ENCODE assay signal across 24 cellular contexts in the genomic region with DNA sequence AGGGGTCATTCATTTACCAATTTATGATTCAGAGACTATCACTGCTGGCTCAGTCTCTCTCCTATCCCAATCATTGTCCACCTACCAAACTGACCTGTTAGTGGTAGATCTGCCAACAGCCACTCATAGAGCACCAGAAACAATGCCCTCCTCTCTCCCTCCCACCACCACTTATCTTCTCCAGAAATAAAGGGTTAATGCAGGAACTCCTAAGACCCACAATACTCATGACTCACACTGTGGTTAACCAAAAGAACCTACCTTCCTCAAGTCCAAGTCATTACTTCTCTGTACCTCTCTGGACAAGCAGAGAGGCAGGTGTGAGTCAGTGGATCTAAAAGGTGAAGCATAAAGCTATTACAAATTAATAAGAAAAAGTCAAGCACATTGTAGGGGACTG. TPM values are rescaled to one million over a fixed set of nuclear protein-coding genes. Genes with fewer than 3 reads are reported as not detected.
DNase-seq lines count a peak whose midpoint lies in the region; ATAC-seq, FAIRE-seq and TF ChIP-seq lines count a peak whose summit lies in the region.
"Had no signal": no experiment of that assay in that cellular context is flagged by ENCODE, and none has a peak within 500 bp of the region (broad histone marks: within the 10 kb centered on the region; RNA-seq: fewer than 3 reads in every experiment).

No MANE protein-coding gene starts in this region.

- no peak overlapping the region for H3K27ac ChIP-seq in breast epithelium
- no peak overlapping the region for H3K27ac ChIP-seq in RWPE1
- no peak overlapping the region for H3K27ac ChIP-seq in foreskin keratinocyte
- H3K27ac ChIP-seq in effector memory CD4-positive, alpha-beta T cell (ENCODE audit: insufficient read depth, low read length, poor library complexity, severe bottlenecking) = no peak overlapping the region
- H3K27ac ChIP-seq: SJCRH30, suprapubic skin had no signal

- H3K27me3 ChIP-seq in breast epithelium = no peaks in the 10 kb centered on the region
- H3K27me3 ChIP-seq in foreskin keratinocyte = peaks cover 4% of the 10 kb centered on the region
- no peaks in the 10 kb centered on the region for H3K27me3 ChIP-seq in effector memory CD4-positive, alpha-beta T cell (replicated peaks; ENCODE audit: control insufficient read depth, insufficient read depth, low read length, poor library complexity, severe bottlenecking)
- H3K27me3 ChIP-seq: SJCRH30 had no signal

- H3K27ac Mint-ChIP-seq in MCF 10A (ENCODE audit: low read depth, unreplicated experiment) = peak overlapping the region; percentile 68
- H3K27ac Mint-ChIP-seq: activated CD4-positive, alpha-beta T cell treated with anti-CD3 and anti-CD28 coated beads, Interleukin-2, amount 10 ng/mL, durations not matched to agents 7 days and 5 days; activated naive CD8-positive, alpha-beta T cell treated with anti-CD3 and anti-CD28 coated beads, Interleukin-2, amount 10 ng/mL, durations not matched to agents 7 days and 5 days; CD4-positive, CD25-positive, alpha-beta regulatory T cell; effector memory CD8-positive, alpha-beta T cell had no signal

- no peak overlapping the region for H3K4me3 Mint-ChIP-seq in MCF 10A (ENCODE audit: unreplicated experiment)
- H3K4me3 Mint-ChIP-seq: activated CD4-positive, alpha-beta T cell treated with anti-CD3 and anti-CD28 coated beads, Interleukin-2, amount 10 ng/mL, durations not matched to agents 7 days and 5 days; activated naive CD8-positive, alpha-beta T cell treated with anti-CD3 and anti-CD28 coated beads, Interleukin-2, amount 10 ng/mL, durations not matched to agents 7 days and 5 days; activated T-cell treated with anti-CD3 and anti-CD28 coated beads, Interleukin-2, amount 50 U/mL, for 4 hours; CD4-positive, CD25-positive, alpha-beta regulatory T cell; central memory CD8-positive, alpha-beta T cell; effector memory CD8-positive, alpha-beta T cell had no signal

- H3K27me3 Mint-ChIP-seq in MCF 10A (ENCODE audit: insufficient read depth, unreplicated experiment) = no peaks in the 10 kb centered on the region

- no peaks in the 10 kb centered on the region for H3K9me3 Mint-ChIP-seq in MCF 10A (ENCODE audit: unreplicated experiment)
- H3K9me3 Mint-ChIP-seq: activated CD4-positive, alpha-beta T cell treated with anti-CD3 and anti-CD28 coated beads, Interleukin-2, amount 10 ng/mL, durations not matched to agents 7 days and 5 days; activated naive CD8-positive, alpha-beta T cell treated with anti-CD3 and anti-CD28 coated beads, Interleukin-2, amount 10 ng/mL, durations not matched to agents 7 days and 5 days; activated T-cell treated with anti-CD3 and anti-CD28 coated beads, Interleukin-2, amount 50 U/mL, for 4 hours; central memory CD8-positive, alpha-beta T cell; effector memory CD8-positive, alpha-beta T cell had no signal

- BruUV-seq in MCF 10A (replicated peaks; lab: Mats Ljungman, UMichigan) = no TSS peak

- intact Hi-C loops in MCF 10A (cut with micrococcal nuclease) = no loop called here
- intact Hi-C loops in breast epithelium (cut with DNase I; ENCODE audit: low total_unique reads) = no loop called here

- peak; percentile 89 for FAIRE-seq in urothelium cell line (lab: Jason Lieb, UNC)
- FAIRE-seq: H1 had no signal

- CTCF ChIA-PET in MCF 10A (lab: Yijun Ruan, JAX) (interaction anchor here (0.6 to 10.8 kb wide), 6 partner anchors 14 to 889 kb away, joined by 3 to 118 read pairs (median 4); no protein-coding TSS in a partner anchor), RWPE1 (lab: Yijun Ruan, JAX) (interaction anchor here (0.9 kb wide), 1 partner anchor 30 kb away, joined by 3 read pairs; no protein-coding TSS in a partner anchor)

- no peak for TF ChIP-seq POLR2A in breast epithelium (IDR thresholded peaks at IDR 0.05)

- TF ChIP-seq CTCF in MCF 10A (IDR thresholded peaks at IDR 0.05; ENCODE audit: unreplicated experiment) (no peak), breast epithelium (IDR thresholded peaks at IDR 0.05) (no peak), RWPE1 (conservative IDR thresholded peaks at IDR 0.05; ENCODE audit: low read depth) (no peak), foreskin keratinocyte (conservative IDR thresholded peaks at IDR 0.05) (no peak)

- POLR2A ChIA-PET in MCF 10A (lab: Yijun Ruan, JAX) (interaction anchor here (0.7 to 9.4 kb wide), 13 partner anchors 9 to 241 kb away, joined by 4 to 111 read pairs (median 7); a partner anchor contains a TSS), RWPE1 (lab: Yijun Ruan, JAX; ENCODE audit: low non-redundant PET) (no interaction called here)

- H3K4me3 ChIP-seq in breast epithelium = no peak overlapping the region
- H3K4me3 ChIP-seq in effector memory CD4-positive, alpha-beta T cell (ENCODE audit: insufficient read depth, low read depth, low read length, poor library complexity, severe bottlenecking) = no peak overlapping the region
- H3K4me3 ChIP-seq: SJCRH30, suprapubic skin had no signal

- peak; percentile 95 for ATAC-seq in foreskin keratinocyte
- ATAC-seq: activated T-cell treated with anti-CD3 and anti-CD28 coated beads, Interleukin-2, amount 50 U/mL, for 4 hours; effector memory CD8-positive, alpha-beta T cell; left ventricle myocardium superior; sciatic nerve had no signal

- H3K4me1 ChIP-seq in breast epithelium (no peaks in the 10 kb centered on the region), foreskin keratinocyte (peaks cover 18% of the 10 kb centered on the region)
- H3K4me1 ChIP-seq in effector memory CD4-positive, alpha-beta T cell (ENCODE audit: control insufficient read depth, insufficient read depth, low read length, poor library complexity, severe bottlenecking) = no peaks in the 10 kb centered on the region

- peaks cover 23% of the 10 kb centered on the region for H3K36me3 Mint-ChIP-seq in MCF 10A (ENCODE audit: insufficient read depth, unreplicated experiment)
- H3K36me3 Mint-ChIP-seq: activated naive CD8-positive, alpha-beta T cell treated with anti-CD3 and anti-CD28 coated beads, Interleukin-2, amount 10 ng/mL, durations not matched to agents 7 days and 5 days; CD4-positive, CD25-positive, alpha-beta regulatory T cell had no signal

- no peaks in the 10 kb centered on the region for H3K36me3 ChIP-seq in breast epithelium
- H3K36me3 ChIP-seq in effector memory CD4-positive, alpha-beta T cell (ENCODE audit: control insufficient read depth, insufficient read depth, low read length) = no peaks in the 10 kb centered on the region
- H3K36me3 ChIP-seq: SJCRH30, suprapubic skin had no signal

- H3K9me3 ChIP-seq in breast epithelium = no peaks in the 10 kb centered on the region
- no peaks in the 10 kb centered on the region for H3K9me3 ChIP-seq in effector memory CD4-positive, alpha-beta T cell (ENCODE audit: control insufficient read depth, low read length)
- H3K9me3 ChIP-seq: SJCRH30, suprapubic skin had no signal

- H3K4me1 Mint-ChIP-seq in MCF 10A (ENCODE audit: insufficient read depth, unreplicated experiment) = peaks cover 52% of the 10 kb centered on the region
- H3K4me1 Mint-ChIP-seq: CD4-positive, CD25-positive, alpha-beta regulatory T cell; central memory CD8-positive, alpha-beta T cell had no signal

- DNase-seq in MCF 10A (ENCODE audit: unreplicated experiment) (peak; percentile 89), breast epithelium (ENCODE audit: low spot score in 2 of 2) (no peak), RWPE1 (ENCODE audit: low spot score) (peak; percentile 83), foreskin keratinocyte (peak; percentile 89 to 97), urothelium cell line (ENCODE audit: low spot score) (peak; percentile 79), T1000 (lab: John Stamatoyannopoulos, UW) (no peak), NCI-H2196 (lab: John Stamatoyannopoulos, UW; ENCODE audit: unreplicated experiment) (no peak)
- DNase-seq in effector memory CD4-positive, alpha-beta T cell = no peak
- DNase-seq: activated CD4-positive, alpha-beta T cell treated with anti-CD3 and anti-CD28 coated beads, Interleukin-2, amount 10 ng/mL, durations not matched to agents 7 days and 5 days; activated naive CD8-positive, alpha-beta T cell treated with anti-CD3 and anti-CD28 coated beads, Interleukin-2, amount 10 ng/mL, durations not matched to agents 7 days and 5 days; activated T-cell treated with anti-CD3 and anti-CD28 coated beads, Interleukin-2, amount 50 U/mL, for 4 hours; CD4-positive, CD25-positive, alpha-beta regulatory T cell; DMS53; effector memory CD8-positive, alpha-beta T cell; left ventricle myocardium superior; NCI-H1694 treated with DMSO at 0.1 percent for 48 hours; NCI-H510A treated with DMSO at 0.1 percent for 48 hours; occipital lobe; stimulated activated CD4-positive, alpha-beta T cell treated with anti-CD3 and anti-CD28 coated beads, Interleukin-2, amount 100 ng/mL, for 24 hours had no signal

RNA-seq across cellular contexts. Expression of a gene that starts 40.9 kb away (rescaled TPM):
- not detected in 2 replicates for total RNA-seq in MCF 10A (2022)
- 1 to 10 TPM in 1 of 3 donors, under 1 TPM in 1, not detected in 1; 0.16 to 1.8 TPM for total RNA-seq in breast epithelium
- total RNA-seq in foreskin keratinocyte = not detected in 2 replicates
- not detected in 2 replicates for polyA plus RNA-seq in foreskin keratinocyte
- total RNA-seq: activated CD4-positive, alpha-beta T cell treated with anti-CD3 and anti-CD28 coated beads, Interleukin-2, amount 10 ng/mL, durations not matched to agents 7 days and 5 days; activated naive CD8-positive, alpha-beta T cell treated with anti-CD3 and anti-CD28 coated beads, Interleukin-2, amount 10 ng/mL, durations not matched to agents 7 days and 5 days; CD4-positive, CD25-positive, alpha-beta regulatory T cell; left ventricle myocardium superior; SJCRH30 had no signal
- polyA plus RNA-seq: CD4-positive, CD25-positive, alpha-beta regulatory T cell had no signal

Comparison
In these comparisons a context has a peak if more than half of its experiments do, and no peak if none do; other contexts are left out.
1. DNase-seq: peak in MCF 10A (single experiment), RWPE1 (single experiment), foreskin keratinocyte (2 of 2) and urothelium cell line (single experiment); none in breast epithelium (0 of 2), T1000 (single experiment), effector memory CD4-positive, alpha-beta T cell (0 of 3) and NCI-H2196 (single experiment).